Comparison of ENCODE assay signal across 1 cellular context in the genomic region with DNA sequence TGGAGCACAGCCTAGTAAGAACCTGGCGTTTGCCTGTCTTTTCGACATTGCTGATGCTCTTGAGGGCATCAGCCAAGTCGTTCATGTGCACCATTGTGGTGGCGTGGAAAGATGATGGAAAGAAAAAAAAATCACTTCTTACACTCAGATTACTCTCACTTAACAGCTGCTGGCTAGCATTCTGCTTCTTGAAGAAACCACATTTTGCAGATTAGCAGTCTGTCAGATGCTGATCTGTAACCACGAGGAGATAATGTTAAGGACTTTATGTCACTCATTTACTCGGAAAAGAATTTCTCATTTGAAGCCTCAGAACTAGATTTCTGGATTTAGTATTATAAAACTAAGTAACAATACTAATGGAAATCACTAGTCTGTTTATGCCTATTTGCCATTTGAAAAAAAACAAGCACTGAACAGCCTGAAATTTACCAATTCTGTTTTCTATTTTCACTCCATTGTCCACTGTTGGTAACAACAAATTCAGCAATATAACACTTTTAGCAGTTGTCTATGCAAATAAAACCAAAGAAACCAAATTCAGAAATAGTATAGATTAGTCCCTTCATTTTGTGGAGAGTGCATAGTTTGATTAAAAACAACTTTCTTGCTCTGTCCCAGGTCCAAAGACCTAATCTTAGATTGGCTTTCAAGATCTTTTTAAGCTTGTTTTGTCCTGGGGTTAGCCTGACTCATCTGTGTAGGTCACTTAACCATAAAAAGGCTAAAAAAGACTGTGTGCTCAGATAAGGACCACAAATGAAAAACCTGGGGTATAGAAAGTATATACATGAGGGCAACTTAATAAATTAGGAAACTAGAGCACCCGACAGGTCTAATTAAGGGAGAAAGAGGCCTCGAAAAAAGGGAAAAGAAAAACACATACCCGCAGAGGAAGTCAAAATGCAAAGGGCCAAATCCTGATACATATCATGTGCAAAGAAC.
TF ChIP-seq lines count a peak whose summit lies in the region.

No MANE protein-coding gene starts in this region.

TF ChIP-seq in GM12878, 131 proteins besides CTCF, POLR2A, EP300 and RAD21 (continues in another document):
- TF ChIP-seq, protein P1, sequence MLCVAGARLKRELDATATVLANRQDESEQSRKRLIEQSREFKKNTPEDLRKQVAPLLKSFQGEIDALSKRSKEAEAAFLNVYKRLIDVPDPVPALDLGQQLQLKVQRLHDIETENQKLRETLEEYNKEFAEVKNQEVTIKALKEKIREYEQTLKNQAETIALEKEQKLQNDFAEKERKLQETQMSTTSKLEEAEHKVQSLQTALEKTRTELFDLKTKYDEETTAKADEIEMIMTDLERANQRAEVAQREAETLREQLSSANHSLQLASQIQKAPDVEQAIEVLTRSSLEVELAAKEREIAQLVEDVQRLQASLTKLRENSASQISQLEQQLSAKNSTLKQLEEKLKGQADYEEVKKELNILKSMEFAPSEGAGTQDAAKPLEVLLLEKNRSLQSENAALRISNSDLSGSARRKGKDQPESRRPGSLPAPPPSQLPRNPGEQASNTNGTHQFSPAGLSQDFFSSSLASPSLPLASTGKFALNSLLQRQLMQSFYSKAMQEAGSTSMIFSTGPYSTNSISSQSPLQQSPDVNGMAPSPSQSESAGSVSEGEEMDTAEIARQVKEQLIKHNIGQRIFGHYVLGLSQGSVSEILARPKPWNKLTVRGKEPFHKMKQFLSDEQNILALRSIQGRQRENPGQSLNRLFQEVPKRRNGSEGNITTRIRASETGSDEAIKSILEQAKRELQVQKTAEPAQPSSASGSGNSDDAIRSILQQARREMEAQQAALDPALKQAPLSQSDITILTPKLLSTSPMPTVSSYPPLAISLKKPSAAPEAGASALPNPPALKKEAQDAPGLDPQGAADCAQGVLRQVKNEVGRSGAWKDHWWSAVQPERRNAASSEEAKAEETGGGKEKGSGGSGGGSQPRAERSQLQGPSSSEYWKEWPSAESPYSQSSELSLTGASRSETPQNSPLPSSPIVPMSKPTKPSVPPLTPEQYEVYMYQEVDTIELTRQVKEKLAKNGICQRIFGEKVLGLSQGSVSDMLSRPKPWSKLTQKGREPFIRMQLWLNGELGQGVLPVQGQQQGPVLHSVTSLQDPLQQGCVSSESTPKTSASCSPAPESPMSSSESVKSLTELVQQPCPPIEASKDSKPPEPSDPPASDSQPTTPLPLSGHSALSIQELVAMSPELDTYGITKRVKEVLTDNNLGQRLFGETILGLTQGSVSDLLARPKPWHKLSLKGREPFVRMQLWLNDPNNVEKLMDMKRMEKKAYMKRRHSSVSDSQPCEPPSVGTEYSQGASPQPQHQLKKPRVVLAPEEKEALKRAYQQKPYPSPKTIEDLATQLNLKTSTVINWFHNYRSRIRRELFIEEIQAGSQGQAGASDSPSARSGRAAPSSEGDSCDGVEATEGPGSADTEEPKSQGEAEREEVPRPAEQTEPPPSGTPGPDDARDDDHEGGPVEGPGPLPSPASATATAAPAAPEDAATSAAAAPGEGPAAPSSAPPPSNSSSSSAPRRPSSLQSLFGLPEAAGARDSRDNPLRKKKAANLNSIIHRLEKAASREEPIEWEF (IDR thresholded peaks at IDR 0.05; ENCODE audit: insufficient replicate concordance, low read depth, low read length), result peak; percentile 42
- TF ChIP-seq SRF (IDR thresholded peaks at IDR 0.05; ENCODE audit: low read depth in 2 of 2, low read length in 2 of 2) (0 out of 4 replicates have a peak, but pooled peaks of 1 of the 2 experiments have one; percentile 45), IKZF1 (conservative IDR thresholded peaks at IDR 0.05) (peak; percentile 88), EZH2 (IDR thresholded peaks at IDR 0.05; ENCODE audit: borderline replicate concordance, control insufficient read depth, low read depth, low read length) (no peak), RBBP5 (conservative IDR thresholded peaks at IDR 0.05) (no peak), ZNF274 (IDR thresholded peaks at IDR 0.05; ENCODE audit: insufficient read depth, insufficient read length) (no peak), SIX5 (IDR thresholded peaks at IDR 0.05; ENCODE audit: low read depth, low read length, severe bottlenecking) (peak; percentile 9), ZNF687 (IDR thresholded peaks at IDR 0.05) (no peak), CREB1 (IDR thresholded peaks at IDR 0.05; ENCODE audit: low read depth) (no peak), CEBPB (IDR thresholded peaks at IDR 0.05; ENCODE audit: borderline replicate concordance in 1 of 2, low read depth in 2 of 2, low read length in 2 of 2) (peak in 1 of 2 experiments; percentile 81; a peak in 2 of 4 replicates), CBX5 (IDR thresholded peaks at IDR 0.05; ENCODE audit: low read depth) (no peak), PRDM15 (CRISPR knock-in tag; IDR thresholded peaks at IDR 0.05) (no peak), SPI1 (IDR thresholded peaks at IDR 0.05; ENCODE audit: borderline replicate concordance, insufficient read depth, low read depth, low read length) (peak; percentile 11; the same call in 1 of the 2 replicates), PAX8 (IDR thresholded peaks at IDR 0.05) (no peak), SMAD1 (IDR thresholded peaks at IDR 0.05; ENCODE audit: low read depth, partially characterized antibody) (no peak), GABPA (IDR thresholded peaks at IDR 0.05; ENCODE audit: low read depth) (peak; percentile 55; the same call in 1 of the 2 replicates), IRF5 (IDR thresholded peaks at IDR 0.05; ENCODE audit: borderline replicate concordance) (no peak), CREM (IDR thresholded peaks at IDR 0.05; ENCODE audit: low read depth) (peak; percentile 90), NR2C1 (IDR thresholded peaks at IDR 0.05) (peak; percentile 79), WRNIP1 (IDR thresholded peaks at IDR 0.05; ENCODE audit: borderline replicate concordance, low read depth, low read length) (no peak), BHLHE40 (IDR thresholded peaks at IDR 0.05; ENCODE audit: borderline replicate concordance in 1 of 2, low read depth in 2 of 2, low read length in 1 of 2) (peak; percentile 85 to 87), HDAC6 (IDR thresholded peaks at IDR 0.05; ENCODE audit: unreplicated experiment) (no peak), MYB (IDR thresholded peaks at IDR 0.05; ENCODE audit: borderline replicate concordance, low read depth, low read length) (no peak), BMI1 (IDR thresholded peaks at IDR 0.05; ENCODE audit: borderline replicate concordance) (peak; percentile 77), ZZZ3 (IDR thresholded peaks at IDR 0.05; ENCODE audit: control insufficient read depth, insufficient read length, low read depth) (no peak), ZNF207 (IDR thresholded peaks at IDR 0.05; ENCODE audit: borderline replicate concordance) (no peak), KLF5 (IDR thresholded peaks at IDR 0.05; ENCODE audit: partially characterized antibody) (no peak), PML (IDR thresholded peaks at IDR 0.05; ENCODE audit: low read length) (peak; percentile 68), GATAD2B (conservative IDR thresholded peaks at IDR 0.05; ENCODE audit: low read depth) (no peak; the same call in 1 of the 2 replicates), YBX1 (IDR thresholded peaks at IDR 0.05) (no peak)
- TF ChIP-seq, protein P2, sequence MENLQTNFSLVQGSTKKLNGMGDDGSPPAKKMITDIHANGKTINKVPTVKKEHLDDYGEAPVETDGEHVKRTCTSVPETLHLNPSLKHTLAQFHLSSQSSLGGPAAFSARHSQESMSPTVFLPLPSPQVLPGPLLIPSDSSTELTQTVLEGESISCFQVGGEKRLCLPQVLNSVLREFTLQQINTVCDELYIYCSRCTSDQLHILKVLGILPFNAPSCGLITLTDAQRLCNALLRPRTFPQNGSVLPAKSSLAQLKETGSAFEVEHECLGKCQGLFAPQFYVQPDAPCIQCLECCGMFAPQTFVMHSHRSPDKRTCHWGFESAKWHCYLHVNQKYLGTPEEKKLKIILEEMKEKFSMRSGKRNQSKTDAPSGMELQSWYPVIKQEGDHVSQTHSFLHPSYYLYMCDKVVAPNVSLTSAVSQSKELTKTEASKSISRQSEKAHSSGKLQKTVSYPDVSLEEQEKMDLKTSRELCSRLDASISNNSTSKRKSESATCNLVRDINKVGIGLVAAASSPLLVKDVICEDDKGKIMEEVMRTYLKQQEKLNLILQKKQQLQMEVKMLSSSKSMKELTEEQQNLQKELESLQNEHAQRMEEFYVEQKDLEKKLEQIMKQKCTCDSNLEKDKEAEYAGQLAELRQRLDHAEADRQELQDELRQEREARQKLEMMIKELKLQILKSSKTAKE (IDR thresholded peaks at IDR 0.05; ENCODE audit: low read depth, poor library complexity, severe bottlenecking), result peak; percentile 97
- TF ChIP-seq, protein P3, sequence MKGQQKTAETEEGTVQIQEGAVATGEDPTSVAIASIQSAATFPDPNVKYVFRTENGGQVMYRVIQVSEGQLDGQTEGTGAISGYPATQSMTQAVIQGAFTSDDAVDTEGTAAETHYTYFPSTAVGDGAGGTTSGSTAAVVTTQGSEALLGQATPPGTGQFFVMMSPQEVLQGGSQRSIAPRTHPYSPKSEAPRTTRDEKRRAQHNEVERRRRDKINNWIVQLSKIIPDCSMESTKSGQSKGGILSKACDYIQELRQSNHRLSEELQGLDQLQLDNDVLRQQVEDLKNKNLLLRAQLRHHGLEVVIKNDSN (IDR thresholded peaks at IDR 0.05; ENCODE audit: borderline replicate concordance, extremely low read length, insufficient read depth, low read depth, low read length), result no peak
- TF ChIP-seq, protein P4, sequence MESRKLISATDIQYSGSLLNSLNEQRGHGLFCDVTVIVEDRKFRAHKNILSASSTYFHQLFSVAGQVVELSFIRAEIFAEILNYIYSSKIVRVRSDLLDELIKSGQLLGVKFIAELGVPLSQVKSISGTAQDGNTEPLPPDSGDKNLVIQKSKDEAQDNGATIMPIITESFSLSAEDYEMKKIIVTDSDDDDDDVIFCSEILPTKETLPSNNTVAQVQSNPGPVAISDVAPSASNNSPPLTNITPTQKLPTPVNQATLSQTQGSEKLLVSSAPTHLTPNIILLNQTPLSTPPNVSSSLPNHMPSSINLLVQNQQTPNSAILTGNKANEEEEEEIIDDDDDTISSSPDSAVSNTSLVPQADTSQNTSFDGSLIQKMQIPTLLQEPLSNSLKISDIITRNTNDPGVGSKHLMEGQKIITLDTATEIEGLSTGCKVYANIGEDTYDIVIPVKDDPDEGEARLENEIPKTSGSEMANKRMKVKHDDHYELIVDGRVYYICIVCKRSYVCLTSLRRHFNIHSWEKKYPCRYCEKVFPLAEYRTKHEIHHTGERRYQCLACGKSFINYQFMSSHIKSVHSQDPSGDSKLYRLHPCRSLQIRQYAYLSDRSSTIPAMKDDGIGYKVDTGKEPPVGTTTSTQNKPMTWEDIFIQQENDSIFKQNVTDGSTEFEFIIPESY (IDR thresholded peaks at IDR 0.05), result no peak
